Comparison of ENCODE assay signal across 8 cellular contexts in genomic region chr10:133260895-133261725, GRCh38. TPM values are rescaled to one million over a fixed set of nuclear protein-coding genes. Genes with fewer than 3 reads are reported as not detected.
DNase-seq lines count a peak whose midpoint lies in the region; ATAC-seq and TF ChIP-seq lines count a peak whose summit lies in the region.

No MANE protein-coding gene starts in this region.

- 31 to 41% methylated on average over 27 to 38 of the region's 50 CpGs for WGBS in lower leg skin, 2 donors

- H3K4me3 ChIP-seq in HUES48 (ENCODE audit: low read depth, low read length) (peak overlapping the region; percentile 67), WI38 (ENCODE audit: low read depth, low read length) (peak overlapping the region; percentile 53), lower leg skin (ENCODE audit: low read depth, poor library complexity, severe bottlenecking) (peak overlapping the region; percentile 56)

- ATAC-seq in GM21390 (IDR thresholded peaks at IDR 0.05; ENCODE audit: unreplicated experiment) = peak; percentile 49

- no peaks in the 10 kb centered on the region; the same call in 1 of the 2 replicates for H3K36me3 ChIP-seq in ES-I3 (ENCODE audit: insufficient read depth, low read length)
- no peaks in the 10 kb centered on the region for H3K36me3 ChIP-seq in HUES48 (ENCODE audit: control insufficient read depth, insufficient read depth, low read length)

- no peaks in the 10 kb centered on the region for H3K9me3 ChIP-seq in ES-I3 (ENCODE audit: control insufficient read depth, insufficient read depth, low read length)
- no peaks in the 10 kb centered on the region for H3K9me3 ChIP-seq in HUES48 (ENCODE audit: control insufficient read depth, insufficient read depth, low read length)

- intact Hi-C loops in lower leg skin (cut with DNase I; ENCODE audit: low total_unique reads) = no loop called here

- H3K4me1 ChIP-seq in ES-I3 (ENCODE audit: insufficient read depth, low read length) = peaks cover 14% of the 10 kb centered on the region; the same call in 1 of the 2 replicates
- H3K4me1 ChIP-seq in HUES48 (ENCODE audit: control insufficient read depth, insufficient read depth, low read length) = peaks cover 18% of the 10 kb centered on the region; the same call in 1 of the 2 replicates

- peak; percentile 40 for DNase-seq in cerebellum (ENCODE audit: low spot score)
- DNase-seq in lower leg skin (ENCODE audit: low spot score in 2 of 2) = peak in 1 of 2 donors; percentile 92
- DNase-seq in stimulated activated CD8-positive, alpha-beta memory T cell treated with anti-CD3 and anti-CD28 coated beads, Interleukin-15, amount 100 ng/mL, for 4 hours (ENCODE audit: low read depth in 2 of 2) = peak; percentile 40 to 48
- no peak for DNase-seq in NK-92 (lab: John Stamatoyannopoulos, UW; ENCODE audit: unreplicated experiment)

- TF ChIP-seq POLR2A in lower leg skin (IDR thresholded peaks at IDR 0.05) = no peak

- TF ChIP-seq CTCF in WI38 (IDR thresholded peaks at IDR 0.05; ENCODE audit: low read depth, low read length) (no peak), lower leg skin (IDR thresholded peaks at IDR 0.05) (no peak)

- H3K27me3 ChIP-seq in HUES48 (ENCODE audit: control insufficient read depth, insufficient read depth, low read length) = peaks cover 17% of the 10 kb centered on the region

- H3K9ac ChIP-seq in ES-I3 (ENCODE audit: low read depth, low read length) = peak overlapping the region; percentile 37
- H3K9ac ChIP-seq in HUES48 (ENCODE audit: low read depth, low read length) = no peak overlapping the region

- no peak overlapping the region for H3K27ac ChIP-seq in HUES48 (ENCODE audit: low read depth, low read length)

RNA-seq across cellular contexts. Expression of gene ADAM8, which starts 15.6 kb away (rescaled TPM):
- 1.6 TPM for total RNA-seq in cerebellum
- 1 to 10 TPM; 3.3 to 5.9 (median 4.6) TPM for total RNA-seq in lower leg skin

RNA-seq across cellular contexts. Expression of gene VENTX, which starts 23.5 kb away (rescaled TPM):
- total RNA-seq in cerebellum (0.09 TPM), lower leg skin (under 1 TPM in 2 of 4 donors, not detected in 2; 0.42 to 0.65 TPM)

RNA-seq across cellular contexts. Expression of gene UTF1, which starts 31.1 kb away (rescaled TPM):
- total RNA-seq in cerebellum (not detected), lower leg skin (not detected)

RNA-seq across cellular contexts. Expression of gene TUBGCP2, which starts 47.6 kb away (rescaled TPM):
- total RNA-seq in cerebellum (37.8 TPM), lower leg skin (10 to 100 TPM; 41.1 to 75.7 (median 43.5) TPM)

RNA-seq across cellular contexts. Expression of gene ZNF511, which starts 47.6 kb away (rescaled TPM):
- 8.9 TPM for total RNA-seq in cerebellum
- 10 to 100 TPM; 15.8 to 30.3 (median 22.0) TPM for total RNA-seq in lower leg skin
